In the genomic region with DNA sequence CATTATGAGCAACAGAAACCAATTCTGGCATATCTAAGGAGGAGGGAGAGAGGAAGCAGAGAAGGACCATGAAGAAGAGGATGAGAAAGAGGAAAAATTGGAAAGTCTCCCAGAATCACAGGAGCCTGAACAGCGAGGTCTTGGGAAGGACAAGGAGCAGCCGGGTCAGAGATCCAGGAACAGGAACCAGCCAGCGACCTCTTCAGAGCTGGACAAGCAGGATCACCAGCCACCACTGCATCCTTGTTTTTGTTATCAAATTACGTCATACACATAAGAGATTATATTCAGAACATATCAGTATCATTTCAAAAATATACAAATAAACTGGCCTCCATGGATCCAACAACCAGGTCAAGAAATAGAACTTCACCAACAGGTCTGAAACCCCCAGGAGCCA, we compare ENCODE assay signal across 31 cellular contexts. TPM values are rescaled to one million over a fixed set of nuclear protein-coding genes. Genes with fewer than 3 reads are reported as not detected.
"Had no signal": no experiment of that assay in that cellular context is flagged by ENCODE, and none has a peak within 500 bp of the region (broad histone marks: within the 10 kb centered on the region; RNA-seq: fewer than 3 reads in every experiment).

No MANE protein-coding gene starts in this region.

- H3K9me3 Mint-ChIP-seq: activated CD4-positive, alpha-beta memory T cell treated with anti-CD3 and anti-CD28 coated beads for 36 hours; activated CD4-positive, alpha-beta T cell treated with anti-CD3 and anti-CD28 coated beads, Interleukin-2, amount 10 ng/mL, durations not matched to agents 24 days and 14 days; activated naive CD4-positive, alpha-beta T cell treated with anti-CD3 and anti-CD28 coated beads, Interleukin-2, amount 10 ng/mL, durations not matched to agents 7 days and 5 days; activated naive CD4-positive, alpha-beta T cell treated with anti-CD3 and anti-CD28 coated beads, Interleukin-2, amount 50 U/mL, for 72 hours; activated naive CD8-positive, alpha-beta T cell treated with anti-CD3 and anti-CD28 coated beads, Interleukin-2, amount 10 ng/mL, durations not matched to agents 7 days and 5 days; activated T-cell treated with anti-CD3 and anti-CD28 coated beads, Interleukin-2, amount 50 U/mL, for 24 hours; activated T-cell treated with anti-CD3 and anti-CD28 coated beads, Interleukin-2, amount 50 U/mL, for 72 hours; central memory CD8-positive, alpha-beta T cell; dendritic cell treated with granulocyte-macrophage colony-stimulating factor and Interleukin-4, amounts not matched to agents 40 ng/mL and 50 ng/mL, for 4 days; endodermal cell; T-helper 1 cell treated with Interleukin-12 subunit alpha and Interleukin-12 subunit beta and Interleukin-4 antibody, amounts not matched to agents 30 μg/mL and 1 μg/mL, for 36 hours had no signal

- H3K27ac ChIP-seq: cardiac muscle cell, dorsolateral prefrontal cortex had no signal

- H3K36me3 ChIP-seq: ascending aorta, breast epithelium, cardiac muscle cell had no signal

- H3K27ac Mint-ChIP-seq: activated CD4-positive, alpha-beta memory T cell treated with anti-CD3 and anti-CD28 coated beads for 36 hours; activated CD4-positive, alpha-beta T cell treated with anti-CD3 and anti-CD28 coated beads for 36 hours; activated CD4-positive, alpha-beta T cell treated with anti-CD3 and anti-CD28 coated beads, Interleukin-2, amount 10 ng/mL, durations not matched to agents 24 days and 14 days; activated naive CD4-positive, alpha-beta T cell treated with anti-CD3 and anti-CD28 coated beads, Interleukin-2, amount 10 ng/mL, durations not matched to agents 7 days and 5 days; activated naive CD4-positive, alpha-beta T cell treated with anti-CD3 and anti-CD28 coated beads, Interleukin-2, amount 50 U/mL, for 72 hours; activated naive CD8-positive, alpha-beta T cell treated with anti-CD3 and anti-CD28 coated beads, Interleukin-2, amount 10 ng/mL, durations not matched to agents 7 days and 5 days; activated T-cell treated with anti-CD3 and anti-CD28 coated beads, Interleukin-2, amount 50 U/mL, for 24 hours; activated T-cell treated with anti-CD3 and anti-CD28 coated beads, Interleukin-2, amount 50 U/mL, for 72 hours; brain; dendritic cell treated with granulocyte-macrophage colony-stimulating factor and Interleukin-4, amounts not matched to agents 40 ng/mL and 50 ng/mL, for 4 days; endodermal cell; T-cell; T-helper 1 cell treated with Interleukin-12 subunit alpha and Interleukin-12 subunit beta and Interleukin-4 antibody, amounts not matched to agents 30 μg/mL and 1 μg/mL, for 36 hours had no signal

- H3K27me3 ChIP-seq: ascending aorta, breast epithelium, cardiac muscle cell had no signal

- H3K9me3 ChIP-seq: ascending aorta, breast epithelium had no signal

- ATAC-seq: activated CD4-positive, alpha-beta T cell treated with anti-CD3 and anti-CD28 coated beads for 36 hours; activated naive CD4-positive, alpha-beta T cell treated with anti-CD3 and anti-CD28 coated beads, Interleukin-2, amount 50 U/mL, for 72 hours; activated T-cell treated with anti-CD3 and anti-CD28 coated beads, Interleukin-2, amount 50 U/mL, for 72 hours; T-cell had no signal

- DNase-seq: activated CD4-positive, alpha-beta memory T cell treated with anti-CD3 and anti-CD28 coated beads for 36 hours; activated CD4-positive, alpha-beta T cell treated with anti-CD3 and anti-CD28 coated beads for 36 hours; activated CD4-positive, alpha-beta T cell treated with anti-CD3 and anti-CD28 coated beads, Interleukin-2, amount 10 ng/mL, durations not matched to agents 24 days and 14 days; activated CD4-positive, CD25-positive, alpha-beta regulatory T cell; activated CD4-positive, CD25-positive, alpha-beta regulatory T cell treated with anti-CD3 and anti-CD28 coated beads, Interleukin-2, amount 50 U/mL, for 72 hours; activated CD8-positive, alpha-beta memory T cell treated with anti-CD3 and anti-CD28 coated beads, Interleukin-2, amount 50 U/mL, for 48 hours; activated gamma-delta T cell; activated naive CD4-positive, alpha-beta T cell; activated naive CD4-positive, alpha-beta T cell treated with anti-CD3 and anti-CD28 coated beads, Interleukin-2, amount 10 ng/mL, durations not matched to agents 7 days and 5 days; activated naive CD8-positive, alpha-beta T cell treated with anti-CD3 and anti-CD28 coated beads, Interleukin-2, amount 10 ng/mL, durations not matched to agents 7 days and 5 days; activated T-cell treated with anti-CD3 and anti-CD28 coated beads for 4 hours; activated T-cell treated with anti-CD3 and anti-CD28 coated beads, Interleukin-2, amount 50 U/mL, for 24 hours; activated T-cell treated with anti-CD3 and anti-CD28 coated beads, Interleukin-2, amount 50 U/mL, for 72 hours; dorsolateral prefrontal cortex; effector memory CD4-positive, alpha-beta T cell; endodermal cell; foreskin fibroblast; glutamatergic neuron; SW 1271; T-cell; T-helper 9 cell had no signal

- H3K4me1 Mint-ChIP-seq: activated CD4-positive, alpha-beta T cell treated with anti-CD3 and anti-CD28 coated beads, Interleukin-2, amount 10 ng/mL, durations not matched to agents 24 days and 14 days; activated naive CD8-positive, alpha-beta T cell treated with anti-CD3 and anti-CD28 coated beads, Interleukin-2, amount 10 ng/mL, durations not matched to agents 7 days and 5 days; central memory CD8-positive, alpha-beta T cell had no signal

- H3K4me3 Mint-ChIP-seq: activated CD4-positive, alpha-beta memory T cell treated with anti-CD3 and anti-CD28 coated beads for 36 hours; activated CD4-positive, alpha-beta T cell treated with anti-CD3 and anti-CD28 coated beads for 36 hours; activated CD4-positive, alpha-beta T cell treated with anti-CD3 and anti-CD28 coated beads, Interleukin-2, amount 10 ng/mL, durations not matched to agents 24 days and 14 days; activated naive CD4-positive, alpha-beta T cell treated with anti-CD3 and anti-CD28 coated beads, Interleukin-2, amount 10 ng/mL, durations not matched to agents 7 days and 5 days; activated naive CD8-positive, alpha-beta T cell treated with anti-CD3 and anti-CD28 coated beads, Interleukin-2, amount 10 ng/mL, durations not matched to agents 7 days and 5 days; activated T-cell treated with anti-CD3 and anti-CD28 coated beads, Interleukin-2, amount 50 U/mL, for 24 hours; activated T-cell treated with anti-CD3 and anti-CD28 coated beads, Interleukin-2, amount 50 U/mL, for 72 hours; brain; central memory CD8-positive, alpha-beta T cell; dendritic cell treated with granulocyte-macrophage colony-stimulating factor and Interleukin-4, amounts not matched to agents 40 ng/mL and 50 ng/mL, for 4 days; endodermal cell; T-cell; T-helper 1 cell treated with Interleukin-12 subunit alpha and Interleukin-12 subunit beta and Interleukin-4 antibody, amounts not matched to agents 30 μg/mL and 1 μg/mL, for 36 hours had no signal

- H3K4me1 ChIP-seq: ascending aorta, breast epithelium had no signal

- H3K36me3 Mint-ChIP-seq: activated CD4-positive, alpha-beta memory T cell treated with anti-CD3 and anti-CD28 coated beads for 36 hours; activated naive CD4-positive, alpha-beta T cell treated with anti-CD3 and anti-CD28 coated beads, Interleukin-2, amount 10 ng/mL, durations not matched to agents 7 days and 5 days; activated naive CD4-positive, alpha-beta T cell treated with anti-CD3 and anti-CD28 coated beads, Interleukin-2, amount 50 U/mL, for 72 hours; activated naive CD8-positive, alpha-beta T cell treated with anti-CD3 and anti-CD28 coated beads, Interleukin-2, amount 10 ng/mL, durations not matched to agents 7 days and 5 days; brain; T-cell had no signal

- H3K27me3 Mint-ChIP-seq: activated CD4-positive, alpha-beta T cell treated with anti-CD3 and anti-CD28 coated beads, Interleukin-2, amount 10 ng/mL, durations not matched to agents 24 days and 14 days; activated naive CD4-positive, alpha-beta T cell treated with anti-CD3 and anti-CD28 coated beads, Interleukin-2, amount 10 ng/mL, durations not matched to agents 7 days and 5 days had no signal

- H3K4me3 ChIP-seq: ascending aorta, breast epithelium, cardiac muscle cell, coronary artery, dorsolateral prefrontal cortex had no signal

RNA-seq across cellular contexts. Expression of a gene that starts 22.1 kb away (rescaled TPM):
- total RNA-seq: activated CD4-positive, alpha-beta T cell treated with anti-CD3 and anti-CD28 coated beads for 36 hours; activated CD4-positive, alpha-beta T cell treated with anti-CD3 and anti-CD28 coated beads, Interleukin-2, amount 10 ng/mL, durations not matched to agents 24 days and 14 days; activated naive CD8-positive, alpha-beta T cell treated with anti-CD3 and anti-CD28 coated beads, Interleukin-2, amount 10 ng/mL, durations not matched to agents 7 days and 5 days; activated T-cell treated with anti-CD3 and anti-CD28 coated beads, Interleukin-2, amount 50 U/mL, for 72 hours; T-helper 2 cell treated with Interferon-gamma antibody and Interleukin-4, amounts not matched to agents 100 ng/mL and 5 ng/mL, for 36 hours had no signal
- polyA plus RNA-seq: cardiac muscle cell had no signal
